11 cellular contexts compared by ENCODE assay signal in genomic region chrX:110944793-110945466, GRCh38.
DNase-seq lines count a peak whose midpoint lies in the region; TF ChIP-seq lines count a peak whose summit lies in the region.
"Had no signal": no experiment of that assay in that cellular context is flagged by ENCODE, and none has a peak within 500 bp of the region (broad histone marks: within the 10 kb centered on the region; RNA-seq: fewer than 3 reads in every experiment).

No MANE protein-coding gene starts in this region.

- DNase-seq in NCI-H2227 (lab: John Stamatoyannopoulos, UW; ENCODE audit: unreplicated experiment) (peak; percentile 45), NCI-H2227 treated with DMSO at 0.1 percent for 48 hours (lab: John Stamatoyannopoulos, UW) (no peak), chondrocyte (ENCODE audit: low spot score) (peak; percentile 79), left kidney (ENCODE audit: low read depth, low spot score) (peak; percentile 52), type B pancreatic cell (ENCODE audit: extremely low spot score, unreplicated experiment) (no peak), WERI-Rb-1 (no peak), MG63 (no peak)
- no peak for DNase-seq in activated CD8-positive, alpha-beta memory T cell treated with anti-CD3 and anti-CD28 coated beads, Interleukin-2, amount 50 U/mL, for 48 hours
- DNase-seq: activated B cell treated with CpG ODN at 0.5 μM for 24 hours, NCI-H2029 had no signal

- H3K27me3 ChIP-seq in WERI-Rb-1 (ENCODE audit: insufficient read depth, low read depth, severe bottlenecking) (peaks cover 68% of the 10 kb centered on the region), MG63 (no peaks in the 10 kb centered on the region; the same call in 1 of the 2 replicates)

- H3K9me3 ChIP-seq in WERI-Rb-1 (ENCODE audit: severe bottlenecking), result no peaks in the 10 kb centered on the region
- no peaks in the 10 kb centered on the region for H3K9me3 ChIP-seq in MG63

- no peaks in the 10 kb centered on the region for H3K36me3 ChIP-seq in WERI-Rb-1
- no peaks in the 10 kb centered on the region for H3K36me3 ChIP-seq in MG63

- TF ChIP-seq CTCF in chondrocyte (IDR thresholded peaks at IDR 0.05) (no peak), type B pancreatic cell (conservative IDR thresholded peaks at IDR 0.05) (no peak), WERI-Rb-1 (IDR thresholded peaks at IDR 0.05; ENCODE audit: low read depth, low read length) (no peak)

- peaks cover 38% of the 10 kb centered on the region for H3K27me3 Mint-ChIP-seq in chondrocyte (ENCODE audit: low read depth)
- peaks cover 60% of the 10 kb centered on the region for H3K27me3 Mint-ChIP-seq in type B pancreatic cell

- no peaks in the 10 kb centered on the region for H3K9me3 Mint-ChIP-seq in chondrocyte (ENCODE audit: low read depth)
- no peaks in the 10 kb centered on the region for H3K9me3 Mint-ChIP-seq in type B pancreatic cell
- H3K9me3 Mint-ChIP-seq: activated B cell treated with CpG ODN at 0.5 μM for 24 hours; stimulated activated effector memory CD8-positive, alpha-beta T cell treated with anti-CD3 and anti-CD28 coated beads, Interleukin-12 subunit alpha, Interleukin-12 subunit beta, amount 100 ng/mL, for 72 hours had no signal

- no peaks in the 10 kb centered on the region for H3K36me3 Mint-ChIP-seq in chondrocyte (ENCODE audit: low read depth)
- no peaks in the 10 kb centered on the region for H3K36me3 Mint-ChIP-seq in type B pancreatic cell
- H3K36me3 Mint-ChIP-seq: stimulated activated effector memory CD8-positive, alpha-beta T cell treated with anti-CD3 and anti-CD28 coated beads, Interleukin-12 subunit alpha, Interleukin-12 subunit beta, amount 100 ng/mL, for 72 hours had no signal

- no peak overlapping the region for H3K4me3 Mint-ChIP-seq in chondrocyte (ENCODE audit: unreplicated experiment)
- peak overlapping the region; percentile 84 for H3K4me3 Mint-ChIP-seq in type B pancreatic cell
- H3K4me3 Mint-ChIP-seq: activated B cell treated with CpG ODN at 0.5 μM for 24 hours; stimulated activated effector memory CD8-positive, alpha-beta T cell treated with anti-CD3 and anti-CD28 coated beads, Interleukin-12 subunit alpha, Interleukin-12 subunit beta, amount 100 ng/mL, for 72 hours had no signal

- no peak overlapping the region for H3K4me3 ChIP-seq in WERI-Rb-1 (ENCODE audit: low read depth, low read length)
- H3K4me3 ChIP-seq in MG63, result no peak overlapping the region

- H3K27ac ChIP-seq in WERI-Rb-1, result no peak overlapping the region

- H3K4me1 Mint-ChIP-seq in chondrocyte (ENCODE audit: low read depth), result no peaks in the 10 kb centered on the region
- peaks cover 3% of the 10 kb centered on the region for H3K4me1 Mint-ChIP-seq in type B pancreatic cell (ENCODE audit: unreplicated experiment)
- H3K4me1 Mint-ChIP-seq: activated B cell treated with CpG ODN at 0.5 μM for 24 hours; stimulated activated effector memory CD8-positive, alpha-beta T cell treated with anti-CD3 and anti-CD28 coated beads, Interleukin-12 subunit alpha, Interleukin-12 subunit beta, amount 100 ng/mL, for 72 hours had no signal

- H3K27ac Mint-ChIP-seq in chondrocyte (ENCODE audit: unreplicated experiment), result no peak overlapping the region
- H3K27ac Mint-ChIP-seq in type B pancreatic cell, result peak overlapping the region; percentile 83
- H3K27ac Mint-ChIP-seq: activated B cell treated with CpG ODN at 0.5 μM for 24 hours; stimulated activated effector memory CD8-positive, alpha-beta T cell treated with anti-CD3 and anti-CD28 coated beads, Interleukin-12 subunit alpha, Interleukin-12 subunit beta, amount 100 ng/mL, for 72 hours had no signal

Comparison
In these comparisons a context has a peak if more than half of its experiments do, and no peak if none do; other contexts are left out.
1. DNase-seq: peak in NCI-H2227 (single experiment), chondrocyte (single experiment) and left kidney (single experiment); none in NCI-H2227 treated with DMSO at 0.1 percent for 48 hours (single experiment), type B pancreatic cell (single experiment), WERI-Rb-1 (single experiment), activated CD8-positive, alpha-beta memory T cell treated with anti-CD3 and anti-CD28 coated beads, Interleukin-2, amount 50 U/mL, for 48 hours (single experiment) and MG63 (single experiment).